In the genomic region with DNA sequence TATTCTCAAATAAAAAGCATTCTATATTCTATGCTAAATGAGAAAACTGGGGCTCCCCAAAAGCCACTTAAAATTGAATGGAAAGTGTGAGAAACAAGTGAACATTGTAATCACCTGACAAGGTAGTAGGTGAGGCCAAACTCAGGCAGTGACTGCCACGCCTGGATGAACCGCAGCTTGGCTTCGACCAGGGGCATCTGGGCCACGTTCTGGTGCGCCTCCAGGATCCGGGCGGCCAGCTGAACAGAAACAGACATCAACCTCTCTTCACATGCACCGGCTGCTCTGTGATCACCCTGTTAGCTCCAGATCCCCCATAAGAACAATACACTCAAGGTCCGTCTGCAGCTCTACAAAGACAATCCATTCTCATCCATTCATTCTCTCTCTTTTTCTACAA, we compare ENCODE assay signal across 36 cellular contexts. TPM values are rescaled to one million over a fixed set of nuclear protein-coding genes. Genes with fewer than 3 reads are reported as not detected.
"Had no signal": no experiment of that assay in that cellular context is flagged by ENCODE, and none has a peak within 500 bp of the region (broad histone marks: within the 10 kb centered on the region; RNA-seq: fewer than 3 reads in every experiment).

No MANE protein-coding gene starts in this region.

- DNase-seq: activated B cell treated with CpG ODN at 0.5 μM for 24 hours; activated CD4-positive, alpha-beta memory T cell treated with anti-CD3 and anti-CD28 coated beads for 36 hours; activated CD4-positive, alpha-beta T cell treated with anti-CD3 and anti-CD28 coated beads for 4 hours; activated CD4-positive, alpha-beta T cell treated with anti-CD3 and anti-CD28 coated beads, Interleukin-2, amount 10 ng/mL, durations not matched to agents 24 days and 14 days; activated CD4-positive, alpha-beta T cell treated with anti-CD3 and anti-CD28 coated beads, Interleukin-2, amount 50 U/mL, for 1 hour; activated CD4-positive, alpha-beta T cell treated with anti-CD3 and anti-CD28 coated beads, Interleukin-2, amount 50 U/mL, for 4 hours; activated CD4-positive, CD25-positive, alpha-beta regulatory T cell treated with anti-CD3 and anti-CD28 coated beads, Interleukin-2, amount 50 U/mL, for 72 hours; activated CD8-positive, alpha-beta memory T cell treated with anti-CD3 and anti-CD28 coated beads, Interleukin-2, amount 50 U/mL, for 4 hours; activated CD8-positive, alpha-beta T cell treated with anti-CD3 and anti-CD28 coated beads for 36 hours; activated effector memory CD4-positive, alpha-beta T cell treated with anti-CD3 and anti-CD28 coated beads, Interleukin-2, amount 50 U/mL, for 16 hours; activated gamma-delta T cell treated with Interleukin-2 at 50 U/mL for 16 hours; activated naive CD4-positive, alpha-beta T cell; activated naive CD4-positive, alpha-beta T cell treated with anti-CD3 and anti-CD28 coated beads for 36 hours; activated naive CD4-positive, alpha-beta T cell treated with anti-CD3 and anti-CD28 coated beads, Interleukin-2, amount 50 U/mL, for 16 hours; activated naive CD8-positive, alpha-beta T cell treated with anti-CD3 and anti-CD28 coated beads for 36 hours; activated T-cell treated with anti-CD3 and anti-CD28 coated beads for 4 hours; activated T-cell treated with anti-CD3 and anti-CD28 coated beads, Interleukin-2, amount 50 U/mL, for 1 hour; activated T-cell treated with anti-CD3 and anti-CD28 coated beads, Interleukin-2, amount 50 U/mL, for 4 hours; activated T-cell treated with anti-CD3 and anti-CD28 coated beads, Interleukin-2, amount 50 U/mL, for 72 hours; adrenal gland; amniotic stem cell; aorta; body of pancreas; brain microvascular endothelial cell; central memory CD4-positive, alpha-beta T cell; T-helper 1 cell; T-helper 2 cell; T-helper 9 cell had no signal

- H3K27me3 ChIP-seq: adrenal gland, body of pancreas, brain microvascular endothelial cell, breast epithelium had no signal

- FAIRE-seq: astrocyte, TTC549 had no signal

- H3K4me1 ChIP-seq: body of pancreas, breast epithelium had no signal

- H3K27ac ChIP-seq: adrenal gland, body of pancreas, brain microvascular endothelial cell, breast epithelium, VCaP had no signal

- H3K9me3 ChIP-seq: adrenal gland, body of pancreas, breast epithelium had no signal

- H3K4me3 ChIP-seq: adrenal gland, body of pancreas, breast epithelium had no signal

- H3K36me3 ChIP-seq: brain microvascular endothelial cell, breast epithelium had no signal

- ATAC-seq: activated CD8-positive, alpha-beta T cell treated with anti-CD3 and anti-CD28 coated beads for 36 hours; activated naive CD4-positive, alpha-beta T cell treated with anti-CD3 and anti-CD28 coated beads, Interleukin-2, amount 50 U/mL, for 72 hours; activated T-cell treated with anti-CD3 and anti-CD28 coated beads, Interleukin-2, amount 50 U/mL, for 4 hours; activated T-cell treated with anti-CD3 and anti-CD28 coated beads, Interleukin-2, amount 50 U/mL, for 72 hours; activated T-helper 17 cell treated with anti-CD3 and anti-CD28 coated beads, Interleukin-2, amount 50 U/mL, for 72 hours; body of pancreas had no signal

RNA-seq across cellular contexts. Expression of a gene that starts 30.1 kb away (rescaled TPM):
- total RNA-seq: activated B cell treated with CpG ODN at 0.5 μM for 24 hours; activated CD4-positive, alpha-beta memory T cell treated with anti-CD3 and anti-CD28 coated beads for 36 hours; activated CD4-positive, alpha-beta T cell treated with anti-CD3 and anti-CD28 coated beads, Interleukin-2, amount 10 ng/mL, durations not matched to agents 24 days and 14 days; activated CD8-positive, alpha-beta memory T cell treated with anti-CD3 and anti-CD28 coated beads for 36 hours; activated CD8-positive, alpha-beta T cell treated with anti-CD3 and anti-CD28 coated beads for 36 hours; activated naive CD4-positive, alpha-beta T cell treated with anti-CD3 and anti-CD28 coated beads for 36 hours; activated naive CD4-positive, alpha-beta T cell treated with anti-CD3 and anti-CD28 coated beads, Interleukin-2, amount 50 U/mL, for 72 hours; activated naive CD8-positive, alpha-beta T cell treated with anti-CD3 and anti-CD28 coated beads for 36 hours; activated T-cell treated with anti-CD3 and anti-CD28 coated beads, Interleukin-2, amount 50 U/mL, for 72 hours; activated T-helper 1 cell treated with anti-CD3 and anti-CD28 coated beads, Interleukin-12 subunit alpha, Interleukin-12 subunit beta, Interleukin-2, Interleukin-4 antibody, amounts not matched to agents 30 ng/mL and 10 ng/mL and 1 ng/mL, durations not matched to agents 14 hours and 24 hours and 36 hours; activated T-helper 17 cell treated with anti-CD3 and anti-CD28 coated beads, Interleukin-2, amount 50 U/mL, for 72 hours had no signal
- polyA plus RNA-seq: aorta had no signal

RNA-seq across cellular contexts. Expression of a gene that starts 38.9 kb away (rescaled TPM):
- total RNA-seq: activated B cell treated with CpG ODN at 0.5 μM for 24 hours had no signal
